7 cellular contexts compared by ENCODE assay signal in genomic region chr7:99143522-99143852, GRCh38. TPM values are rescaled to one million over a fixed set of nuclear protein-coding genes. Genes with fewer than 3 reads are reported as not detected.
A peak's percentile ranks its signal among the peaks of the same experiment; 100 is the strongest.
DNase-seq lines count a peak whose midpoint lies in the region; ATAC-seq and TF ChIP-seq lines count a peak whose summit lies in the region.

No MANE protein-coding gene starts in this region.

- H3K4me3 ChIP-seq in WI38 (ENCODE audit: low read depth, low read length) (peak overlapping the region; percentile 69), iPS-15b (ENCODE audit: low read depth, low read length) (peak overlapping the region; percentile 30)

- no peaks in the 10 kb centered on the region for H3K27me3 ChIP-seq in iPS-15b (ENCODE audit: control insufficient read depth, insufficient read depth, low read length)

- no peaks in the 10 kb centered on the region for H3K36me3 ChIP-seq in iPS-15b (ENCODE audit: control insufficient read depth, insufficient read depth, low read length)

- DNase-seq in NCI-H526 (lab: John Stamatoyannopoulos, UW) (no peak), anterior cingulate cortex (lab: John Stamatoyannopoulos, UW) (no peak)

- peak; percentile 38 for ATAC-seq in GM18868 (IDR thresholded peaks at IDR 0.05; ENCODE audit: unreplicated experiment)
- peak; percentile 25 for ATAC-seq in HG02623 (IDR thresholded peaks at IDR 0.05; ENCODE audit: unreplicated experiment)

- H3K27ac ChIP-seq in temporal lobe (ENCODE audit: low read depth, low read length) = peak overlapping the region; percentile 61

- no peaks in the 10 kb centered on the region for H3K9me3 ChIP-seq in iPS-15b (ENCODE audit: control insufficient read depth, insufficient read depth, low read length)

- H3K4me1 ChIP-seq in iPS-15b (ENCODE audit: control insufficient read depth, insufficient read depth, low read length) = peaks cover 15% of the 10 kb centered on the region

- H3K9ac ChIP-seq in iPS-15b (ENCODE audit: low read depth, low read length) = no peak overlapping the region

- no peak for TF ChIP-seq CTCF in WI38 (IDR thresholded peaks at IDR 0.05; ENCODE audit: low read depth, low read length)

RNA-seq across cellular contexts. Expression of gene SMURF1, which starts 0.4 kb away (rescaled TPM):
- total RNA-seq in temporal lobe = 22.4 TPM
